In the genomic region with DNA sequence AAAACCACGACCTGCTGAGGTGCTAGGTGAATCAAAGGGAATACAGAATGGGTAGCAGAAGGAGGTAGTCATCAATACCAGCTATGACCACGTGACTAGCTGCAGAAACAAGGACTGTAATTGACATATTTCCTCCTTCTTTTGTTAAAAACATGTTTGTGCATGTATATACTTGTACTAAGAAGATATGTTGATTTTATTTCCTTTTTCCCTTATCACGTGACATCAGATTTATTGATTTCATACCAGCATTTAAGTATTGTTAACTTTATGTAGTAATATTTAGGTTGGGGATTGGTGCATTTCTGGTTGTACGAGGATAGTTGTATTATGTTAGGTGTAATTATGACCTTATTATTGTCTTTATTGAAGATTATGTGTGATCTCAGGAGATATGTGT, we compare ENCODE assay signal across 28 cellular contexts. TPM values are rescaled to one million over a fixed set of nuclear protein-coding genes. Genes with fewer than 3 reads are reported as not detected.
"Had no signal": no experiment of that assay in that cellular context is flagged by ENCODE, and none has a peak within 500 bp of the region (broad histone marks: within the 10 kb centered on the region; RNA-seq: fewer than 3 reads in every experiment).

No MANE protein-coding gene starts in this region.

- H3K9me3 ChIP-seq: gastrocnemius medialis, testis, tibial artery had no signal

- H3K4me1 ChIP-seq: gastrocnemius medialis, left lung, stomach, testis, tibial artery had no signal

- H3K4me2 ChIP-seq: neural progenitor cell, smooth muscle cell had no signal

- DNase-seq: cortex of kidney; effector memory CD8-positive, alpha-beta T cell; gastrocnemius medialis; head of caudate nucleus; kidney; left cardiac atrium; left lung; mesendoderm; midbrain; naive thymus-derived CD4-positive, alpha-beta T cell; stimulated activated CD4-positive, alpha-beta T cell treated with anti-CD3 and anti-CD28 coated beads, Interleukin-12 subunit alpha, Interleukin-12 subunit beta, amount 100 ng/mL, for 4 hours; stimulated activated CD4-positive, alpha-beta T cell treated with anti-CD3 and anti-CD28 coated beads, Interleukin-1b, Interleukin-23, amount 100 ng/mL, for 48 hours; stimulated activated CD4-positive, alpha-beta T cell treated with anti-CD3 and anti-CD28 coated beads, Interleukin-4, amount 100 ng/mL, for 1 hour; stimulated activated CD8-positive, alpha-beta memory T cell treated with anti-CD3 and anti-CD28 coated beads, Interleukin-4, amount 100 ng/mL, for 48 hours; stimulated activated naive CD4-positive, alpha-beta T cell; stomach; testis; tibial artery had no signal

- ATAC-seq: effector memory CD8-positive, alpha-beta T cell; gastrocnemius medialis; left cardiac atrium; left lung; naive thymus-derived CD4-positive, alpha-beta T cell; sciatic nerve had no signal

- H3K4me3 ChIP-seq: gastrocnemius medialis, left lung, neural progenitor cell, smooth muscle cell, stomach, testis, tibial artery had no signal

- H3K27me3 ChIP-seq: gastrocnemius medialis, left lung, neural progenitor cell, stomach, testis, tibial artery had no signal

- H3K27ac ChIP-seq: gastrocnemius medialis, left lung, neural progenitor cell, parathyroid adenoma, stomach, testis, tibial artery had no signal

- H2AFZ ChIP-seq: neural progenitor cell, parathyroid adenoma had no signal

- H3K36me3 ChIP-seq: gastrocnemius medialis, left lung, neural progenitor cell, stomach, tibial artery had no signal

- FAIRE-seq: endometrium, kidney had no signal

- H3K9ac ChIP-seq: neural progenitor cell, parathyroid adenoma had no signal

RNA-seq across cellular contexts. Expression of a gene that starts 36.2 kb away (rescaled TPM):
- total RNA-seq: dermis microvascular lymphatic vessel endothelial cell, glomerular endothelial cell, kidney, left lung, lower leg skin, lung microvascular endothelial cell, smooth muscle cell had no signal
- polyA plus RNA-seq: esophagus, smooth muscle cell had no signal
